In genomic region chr1:38578444-38578951, GRCh38 we compare ENCODE assay signal across 12 cellular contexts.
DNase-seq lines count a peak whose midpoint lies in the region; ATAC-seq and FAIRE-seq lines count a peak whose summit lies in the region.
"Had no signal": no experiment of that assay in that cellular context is flagged by ENCODE, and none has a peak within 500 bp of the region (broad histone marks: within the 10 kb centered on the region; RNA-seq: fewer than 3 reads in every experiment).

No MANE protein-coding gene starts in this region.

- 3 to 4% (median 4%) methylated on average over 52 of the region's 52 CpGs for WGBS in small intestine, 3 donors

- no peak overlapping the region for H3K27ac ChIP-seq in small intestine (ENCODE audit: low read depth in 1 of 2, low read length in 1 of 2)

- intact Hi-C loops in activated naive CD4-positive, alpha-beta T cell treated with anti-CD3 and anti-CD28 coated beads for 36 hours (cut with micrococcal nuclease): no loop called here

- no peaks in the 10 kb centered on the region for H3K9me3 Mint-ChIP-seq in activated naive CD4-positive, alpha-beta T cell treated with anti-CD3 and anti-CD28 coated beads for 36 hours
- H3K9me3 Mint-ChIP-seq in T-cell: no peaks in the 10 kb centered on the region
- peaks cover 3% of the 10 kb centered on the region in 2 donors for H3K9me3 Mint-ChIP-seq in stimulated activated naive B cell treated with anti-CD40 and anti-IgM and Interleukin-4, amounts not matched to agents 10 μg/mL and 1 μg/mL and 100 μg/mL, for 72 hours

- DNase-seq in activated naive CD4-positive, alpha-beta T cell treated with anti-CD3 and anti-CD28 coated beads for 36 hours: peak; percentile 26
- no peak for DNase-seq in activated naive CD4-positive, alpha-beta T cell treated with anti-CD3 and anti-CD28 coated beads, Interleukin-2, amount 50 U/mL, for 16 hours
- DNase-seq in T-cell (peak in 3 of 34 experiments; percentile 9 to 20 (median 14)), NCI-H2196 (lab: John Stamatoyannopoulos, UW; ENCODE audit: unreplicated experiment) (no peak), small intestine (no peak), DMS114 treated with DMSO at 0.1 percent for 48 hours (lab: John Stamatoyannopoulos, UW; ENCODE audit: unreplicated experiment) (no peak)
- no peak for DNase-seq in stimulated activated naive B cell treated with anti-CD40 and anti-IgM and Interleukin-4, amounts not matched to agents 10 μg/mL and 1 μg/mL and 100 μg/mL, for 72 hours
- DNase-seq: activated CD4-positive, alpha-beta T cell treated with anti-CD3 and anti-CD28 coated beads for 1 hour; NCI-H446 treated with DMSO at 0.1 percent for 48 hours had no signal

- no peaks in the 10 kb centered on the region for H3K9me3 ChIP-seq in iPS-18c (ENCODE audit: control insufficient read depth, insufficient read depth, low read length)
- H3K9me3 ChIP-seq in small intestine (ENCODE audit: control insufficient read depth, low read depth): no peaks in the 10 kb centered on the region

- FAIRE-seq in small intestine (lab: Jason Lieb, UNC): no peak
- FAIRE-seq: H54 had no signal

- H3K36me3 Mint-ChIP-seq in activated naive CD4-positive, alpha-beta T cell treated with anti-CD3 and anti-CD28 coated beads for 36 hours (ENCODE audit: low read depth): no peaks in the 10 kb centered on the region
- no peaks in the 10 kb centered on the region for H3K36me3 Mint-ChIP-seq in T-cell
- no peaks in the 10 kb centered on the region for H3K36me3 Mint-ChIP-seq in stimulated activated naive B cell treated with anti-CD40 and anti-IgM and Interleukin-4, amounts not matched to agents 10 μg/mL and 1 μg/mL and 100 μg/mL, for 72 hours
- H3K36me3 Mint-ChIP-seq: CD14-positive monocyte had no signal

- H3K4me1 ChIP-seq in small intestine (ENCODE audit: control insufficient read depth in 2 of 2, insufficient read depth in 1 of 2, low read depth in 1 of 2, low read length in 1 of 2): no peaks in the 10 kb centered on the region

- no peaks in the 10 kb centered on the region for H3K36me3 ChIP-seq in small intestine (ENCODE audit: control insufficient read depth in 2 of 2, insufficient read depth in 2 of 2, low read length in 2 of 2)

- H3K4me3 ChIP-seq in iPS-18c (ENCODE audit: insufficient read depth, low read depth, low read length) (peak overlapping the region; percentile 42), small intestine (ENCODE audit: low read depth in 1 of 2, low read length in 2 of 2) (no peak overlapping the region)

- peak in 3 of 4 experiments; percentile 39 to 59 (median 49) for ATAC-seq in T-cell (replicated peaks in 1 of 4)
- ATAC-seq in stimulated activated naive B cell treated with anti-CD40 and anti-IgM and Interleukin-4, amounts not matched to agents 10 μg/mL and 1 μg/mL and 100 μg/mL, for 72 hours (replicated peaks): peak; percentile 34 to 41

- H3K27me3 Mint-ChIP-seq in activated naive CD4-positive, alpha-beta T cell treated with anti-CD3 and anti-CD28 coated beads for 36 hours (ENCODE audit: low read depth): peaks cover 30% of the 10 kb centered on the region
- peaks cover 39 to 46% of the 10 kb centered on the region in 2 donors for H3K27me3 Mint-ChIP-seq in T-cell
- peaks cover 50 to 53% of the 10 kb centered on the region in 2 donors for H3K27me3 Mint-ChIP-seq in stimulated activated naive B cell treated with anti-CD40 and anti-IgM and Interleukin-4, amounts not matched to agents 10 μg/mL and 1 μg/mL and 100 μg/mL, for 72 hours

- H3K27me3 ChIP-seq in small intestine (ENCODE audit: control insufficient read depth in 2 of 2, insufficient read depth in 2 of 2, low read length in 2 of 2): peaks cover 2 to 16% of the 10 kb centered on the region in 2 donors

- CTCF ChIA-PET in activated naive CD4-positive, alpha-beta T cell treated with anti-CD3 and anti-CD28 coated beads for 36 hours (lab: Charles Lee): no interaction called here
- CTCF ChIA-PET in T-cell (lab: Charles Lee): no interaction called here

- H3K27ac Mint-ChIP-seq in activated naive CD4-positive, alpha-beta T cell treated with anti-CD3 and anti-CD28 coated beads for 36 hours: no peak overlapping the region
- H3K27ac Mint-ChIP-seq in T-cell: no peak overlapping the region
- no peak overlapping the region for H3K27ac Mint-ChIP-seq in stimulated activated naive B cell treated with anti-CD40 and anti-IgM and Interleukin-4, amounts not matched to agents 10 μg/mL and 1 μg/mL and 100 μg/mL, for 72 hours
- H3K27ac Mint-ChIP-seq: CD14-positive monocyte had no signal

- POLR2A ChIA-PET in T-cell (lab: Charles Lee): no interaction called here

- H3K4me1 Mint-ChIP-seq in activated naive CD4-positive, alpha-beta T cell treated with anti-CD3 and anti-CD28 coated beads for 36 hours (ENCODE audit: low read depth): peaks cover 6% of the 10 kb centered on the region
- H3K4me1 Mint-ChIP-seq in T-cell: peaks cover 7 to 16% (median 11%) of the 10 kb centered on the region in 3 donors
- peaks cover 4 to 6% of the 10 kb centered on the region in 2 donors for H3K4me1 Mint-ChIP-seq in stimulated activated naive B cell treated with anti-CD40 and anti-IgM and Interleukin-4, amounts not matched to agents 10 μg/mL and 1 μg/mL and 100 μg/mL, for 72 hours

- H3K4me3 Mint-ChIP-seq in activated naive CD4-positive, alpha-beta T cell treated with anti-CD3 and anti-CD28 coated beads for 36 hours: peak overlapping the region; percentile 60
- H3K4me3 Mint-ChIP-seq in T-cell: peak overlapping the region in 2 of 3 donors; percentile 32 to 72
- H3K4me3 Mint-ChIP-seq in stimulated activated naive B cell treated with anti-CD40 and anti-IgM and Interleukin-4, amounts not matched to agents 10 μg/mL and 1 μg/mL and 100 μg/mL, for 72 hours: peak overlapping the region; percentile 72 to 73
